Comparison of ENCODE assay signal across 8 cellular contexts in the genomic region with DNA sequence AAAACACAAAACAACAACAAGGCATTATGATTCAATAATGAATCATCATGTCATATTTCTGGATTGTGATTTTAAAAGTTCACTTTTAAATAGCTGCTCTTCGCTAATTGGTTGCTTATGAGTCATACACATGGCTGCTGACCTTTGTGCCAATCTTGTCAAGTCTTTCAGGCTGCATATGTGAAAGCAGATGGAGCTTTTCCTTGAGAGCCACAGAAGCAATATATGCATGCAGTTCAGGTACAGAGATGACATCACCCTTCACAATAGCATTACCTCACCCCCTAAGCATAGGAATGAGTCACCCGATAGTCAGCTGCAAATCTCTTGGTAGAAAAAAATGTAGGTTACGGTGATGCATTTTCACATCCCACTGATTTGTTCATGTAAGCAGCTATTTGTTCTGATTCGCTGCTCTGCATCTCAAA. TPM values are rescaled to one million over a fixed set of nuclear protein-coding genes. Genes with fewer than 3 reads are reported as not detected.
A peak's percentile ranks its signal among the peaks of the same experiment; 100 is the strongest.
DNase-seq lines count a peak whose midpoint lies in the region; ATAC-seq and TF ChIP-seq lines count a peak whose summit lies in the region.

No MANE protein-coding gene starts in this region.

- H3K27ac Mint-ChIP-seq in activated CD4-positive, alpha-beta memory T cell treated with anti-CD3 and anti-CD28 coated beads, Interleukin-2, amount 10 ng/mL, durations not matched to agents 7 days and 5 days, result no peak overlapping the region
- peak overlapping the region; percentile 83 to 100 (median 100) for H3K27ac Mint-ChIP-seq in naive B cell

- ATAC-seq in GM18909 (IDR thresholded peaks at IDR 0.05; ENCODE audit: poor library complexity, unreplicated experiment), result peak; percentile 99
- peak; percentile 96 for ATAC-seq in HG03097 (IDR thresholded peaks at IDR 0.05; ENCODE audit: low FRiP score, unreplicated experiment)
- peak; percentile 96 to 97 for ATAC-seq in naive B cell (ENCODE audit: low read depth in 2 of 2)
- peak; percentile 96 for ATAC-seq in upper lobe of right lung

- DNase-seq in NCI-H345 treated with DMSO at 0.1 percent for 48 hours (lab: John Stamatoyannopoulos, UW; ENCODE audit: unreplicated experiment), result peak; percentile 33
- peak; percentile 48 for DNase-seq in activated CD4-positive, alpha-beta memory T cell treated with anti-CD3 and anti-CD28 coated beads, Interleukin-2, amount 10 ng/mL, durations not matched to agents 7 days and 5 days
- DNase-seq in epithelial cell of prostate (ENCODE audit: low read depth, low spot score), result peak; percentile 99
- DNase-seq in naive B cell, result peak; percentile 88
- DNase-seq in upper lobe of right lung, result no peak

- CTCF ChIA-PET in activated CD4-positive, alpha-beta memory T cell treated with anti-CD3 and anti-CD28 coated beads, Interleukin-2, amount 10 ng/mL, durations not matched to agents 7 days and 5 days (lab: Charles Lee), result interaction anchor here (0.8 to 1.3 kb wide), 9 partner anchors 9 to 140 kb away, joined by 3 to 14 read pairs (median 5); a partner anchor contains a TSS

- H3K27me3 ChIP-seq in BLaER1 (no peaks in the 10 kb centered on the region), upper lobe of right lung (no peaks in the 10 kb centered on the region)

- H3K4me2 ChIP-seq in BLaER1, result peak overlapping the region; percentile 85

- H3K4me1 ChIP-seq in BLaER1, result peaks cover 99% of the 10 kb centered on the region
- peaks cover 19% of the 10 kb centered on the region for H3K4me1 ChIP-seq in upper lobe of right lung

- H3K9ac ChIP-seq in BLaER1, result peak overlapping the region; percentile 37

- POLR2A ChIA-PET in activated CD4-positive, alpha-beta memory T cell treated with anti-CD3 and anti-CD28 coated beads, Interleukin-2, amount 10 ng/mL, durations not matched to agents 7 days and 5 days (lab: Charles Lee), result interaction anchor here (0.7 to 2.3 kb wide), 9 partner anchors 12 to 92 kb away, joined by 3 to 24 read pairs (median 3); a partner anchor contains a TSS

- H3K9me3 Mint-ChIP-seq in activated CD4-positive, alpha-beta memory T cell treated with anti-CD3 and anti-CD28 coated beads, Interleukin-2, amount 10 ng/mL, durations not matched to agents 7 days and 5 days, result no peaks in the 10 kb centered on the region
- H3K9me3 Mint-ChIP-seq in naive B cell, result peaks cover 0 to 5% (median 0%) of the 10 kb centered on the region in 7 donors

- no peaks in the 10 kb centered on the region for H4K20me1 ChIP-seq in BLaER1

- no peak for TF ChIP-seq CTCF in upper lobe of right lung (IDR thresholded peaks at IDR 0.05)

- no peaks in the 10 kb centered on the region for H3K27me3 Mint-ChIP-seq in activated CD4-positive, alpha-beta memory T cell treated with anti-CD3 and anti-CD28 coated beads, Interleukin-2, amount 10 ng/mL, durations not matched to agents 7 days and 5 days
- H3K27me3 Mint-ChIP-seq in naive B cell, result no peaks in the 10 kb centered on the region

- H3K9me3 ChIP-seq in BLaER1 (no peaks in the 10 kb centered on the region), upper lobe of right lung (no peaks in the 10 kb centered on the region)

- no peak overlapping the region for H3K4me3 Mint-ChIP-seq in activated CD4-positive, alpha-beta memory T cell treated with anti-CD3 and anti-CD28 coated beads, Interleukin-2, amount 10 ng/mL, durations not matched to agents 7 days and 5 days
- peak overlapping the region; percentile 47 to 85 (median 72) for H3K4me3 Mint-ChIP-seq in naive B cell

- H3K27ac ChIP-seq in BLaER1 (peak overlapping the region; percentile 84), epithelial cell of prostate (peak overlapping the region; percentile 50), upper lobe of right lung (peak overlapping the region; percentile 33)

- H3K4me3 ChIP-seq in BLaER1 (peak overlapping the region; percentile 32; the same call in 1 of the 2 replicates), upper lobe of right lung (no peak overlapping the region)

- peaks cover 7% of the 10 kb centered on the region for H3K36me3 Mint-ChIP-seq in activated CD4-positive, alpha-beta memory T cell treated with anti-CD3 and anti-CD28 coated beads, Interleukin-2, amount 10 ng/mL, durations not matched to agents 7 days and 5 days (ENCODE audit: low read depth)
- peaks cover 16 to 33% of the 10 kb centered on the region in 2 donors for H3K36me3 Mint-ChIP-seq in naive B cell

- intact Hi-C loops in upper lobe of right lung (cut with DNase I), result no loop called here

- H3K36me3 ChIP-seq in BLaER1 (peaks cover 37% of the 10 kb centered on the region), upper lobe of right lung (no peaks in the 10 kb centered on the region)

- peaks cover 28% of the 10 kb centered on the region for H3K4me1 Mint-ChIP-seq in activated CD4-positive, alpha-beta memory T cell treated with anti-CD3 and anti-CD28 coated beads, Interleukin-2, amount 10 ng/mL, durations not matched to agents 7 days and 5 days
- H3K4me1 Mint-ChIP-seq in naive B cell, result peaks cover 74 to 93% (median 88%) of the 10 kb centered on the region in 3 donors

RNA-seq across cellular contexts. Expression of a gene that starts 27.2 kb away (rescaled TPM):
- total RNA-seq in activated CD4-positive, alpha-beta memory T cell treated with anti-CD3 and anti-CD28 coated beads, Interleukin-2, amount 10 ng/mL, durations not matched to agents 7 days and 5 days, result 10 to 100 TPM; 29.2 to 31.5 TPM
- polyA plus RNA-seq in naive B cell (ENCODE audit: low read depth in 6 of 6), result 10 to 100 TPM; 10.5 to 60.1 (median 17.9) TPM
- 23.4 TPM for total RNA-seq in upper lobe of right lung

Comparison
In these comparisons a context has a peak if more than half of its experiments do, and no peak if none do; other contexts are left out.
1. H3K27ac ChIP-seq: peak in every context shown above with its lines; median percentile 84 in BLaER1; 50 in epithelial cell of prostate; 33 in upper lobe of right lung.